Comparison of ENCODE assay signal across 1 cellular context in the genomic region with DNA sequence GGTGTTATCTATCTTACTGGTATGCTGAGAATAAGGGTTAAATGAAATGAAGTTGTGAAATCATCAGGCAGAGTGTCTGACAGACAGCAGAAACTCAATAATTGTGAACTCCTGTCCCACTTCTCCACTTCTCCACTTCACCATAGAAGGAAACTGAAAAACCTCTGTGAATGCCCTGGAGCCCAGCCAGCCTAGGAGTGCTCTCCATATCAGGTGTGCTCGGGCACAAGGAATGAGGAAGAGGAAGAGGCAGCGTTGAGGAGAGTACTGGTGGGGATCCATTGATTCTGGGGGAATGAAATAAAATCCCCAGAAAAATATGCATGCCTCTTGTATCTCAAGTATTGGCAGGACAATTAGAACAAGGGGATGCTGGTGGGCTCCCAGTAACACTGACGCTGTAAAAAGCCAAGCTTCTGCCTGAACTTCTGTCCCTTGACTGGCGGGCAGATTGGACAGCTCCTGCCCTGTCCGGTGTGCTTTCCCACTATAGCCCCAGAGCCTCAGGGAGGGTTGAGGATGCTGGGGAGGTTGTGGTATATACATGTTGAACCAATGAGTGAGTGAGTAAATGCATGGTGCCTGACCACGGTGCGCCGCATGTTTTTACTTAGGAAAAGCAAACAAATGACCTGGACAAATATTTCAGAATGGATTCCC.
A peak's percentile ranks its signal among the peaks of the same experiment; 100 is the strongest.
TF ChIP-seq lines count a peak whose summit lies in the region.

No MANE protein-coding gene starts in this region.

TF ChIP-seq in HCT116, 20 proteins besides CTCF, POLR2A, EP300 and RAD21 (continued from another document):
- TF ChIP-seq, protein P1, sequence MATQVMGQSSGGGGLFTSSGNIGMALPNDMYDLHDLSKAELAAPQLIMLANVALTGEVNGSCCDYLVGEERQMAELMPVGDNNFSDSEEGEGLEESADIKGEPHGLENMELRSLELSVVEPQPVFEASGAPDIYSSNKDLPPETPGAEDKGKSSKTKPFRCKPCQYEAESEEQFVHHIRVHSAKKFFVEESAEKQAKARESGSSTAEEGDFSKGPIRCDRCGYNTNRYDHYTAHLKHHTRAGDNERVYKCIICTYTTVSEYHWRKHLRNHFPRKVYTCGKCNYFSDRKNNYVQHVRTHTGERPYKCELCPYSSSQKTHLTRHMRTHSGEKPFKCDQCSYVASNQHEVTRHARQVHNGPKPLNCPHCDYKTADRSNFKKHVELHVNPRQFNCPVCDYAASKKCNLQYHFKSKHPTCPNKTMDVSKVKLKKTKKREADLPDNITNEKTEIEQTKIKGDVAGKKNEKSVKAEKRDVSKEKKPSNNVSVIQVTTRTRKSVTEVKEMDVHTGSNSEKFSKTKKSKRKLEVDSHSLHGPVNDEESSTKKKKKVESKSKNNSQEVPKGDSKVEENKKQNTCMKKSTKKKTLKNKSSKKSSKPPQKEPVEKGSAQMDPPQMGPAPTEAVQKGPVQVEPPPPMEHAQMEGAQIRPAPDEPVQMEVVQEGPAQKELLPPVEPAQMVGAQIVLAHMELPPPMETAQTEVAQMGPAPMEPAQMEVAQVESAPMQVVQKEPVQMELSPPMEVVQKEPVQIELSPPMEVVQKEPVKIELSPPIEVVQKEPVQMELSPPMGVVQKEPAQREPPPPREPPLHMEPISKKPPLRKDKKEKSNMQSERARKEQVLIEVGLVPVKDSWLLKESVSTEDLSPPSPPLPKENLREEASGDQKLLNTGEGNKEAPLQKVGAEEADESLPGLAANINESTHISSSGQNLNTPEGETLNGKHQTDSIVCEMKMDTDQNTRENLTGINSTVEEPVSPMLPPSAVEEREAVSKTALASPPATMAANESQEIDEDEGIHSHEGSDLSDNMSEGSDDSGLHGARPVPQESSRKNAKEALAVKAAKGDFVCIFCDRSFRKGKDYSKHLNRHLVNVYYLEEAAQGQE (IDR thresholded peaks at IDR 0.05; ENCODE audit: low read depth): peak; percentile 17; the same call in 1 of the 2 replicates
- no peak for TF ChIP-seq TCF7L2 (IDR thresholded peaks at IDR 0.05; ENCODE audit: borderline replicate concordance, extremely low read depth, insufficient read depth, insufficient read length)
- TF ChIP-seq ZFX (IDR thresholded peaks at IDR 0.05): no peak
